In the genomic region with DNA sequence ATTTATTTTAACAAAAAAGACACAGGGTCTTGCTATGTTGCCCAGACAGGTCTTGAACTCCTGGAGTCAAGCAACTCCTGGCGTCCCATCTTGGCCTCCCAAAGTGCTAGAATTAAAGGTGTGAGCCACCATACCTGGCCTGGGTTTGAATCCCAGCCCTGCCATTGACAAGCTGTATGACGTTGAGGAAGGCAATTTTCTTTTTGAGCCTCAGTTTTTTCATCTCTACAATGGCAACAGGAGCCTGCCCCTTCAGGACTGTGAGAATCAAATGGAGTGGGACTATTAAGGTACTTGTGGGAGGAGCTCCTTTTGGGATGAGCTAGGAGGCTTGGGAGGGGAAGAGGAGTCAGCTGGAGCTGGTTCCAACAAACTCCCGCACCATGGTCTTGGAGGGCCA, we compare ENCODE assay signal across 13 cellular contexts. TPM values are rescaled to one million over a fixed set of nuclear protein-coding genes. Genes with fewer than 3 reads are reported as not detected.
DNase-seq lines count a peak whose midpoint lies in the region; ATAC-seq, FAIRE-seq and TF ChIP-seq lines count a peak whose summit lies in the region.
"Had no signal": no experiment of that assay in that cellular context is flagged by ENCODE, and none has a peak within 500 bp of the region (broad histone marks: within the 10 kb centered on the region; RNA-seq: fewer than 3 reads in every experiment).

No MANE protein-coding gene starts in this region.

- no peaks in the 10 kb centered on the region for H3K27me3 ChIP-seq in keratinocyte (ENCODE audit: control insufficient read depth, extremely low read depth, insufficient read depth, low read length)
- H3K27me3 ChIP-seq: colonic mucosa had no signal

- peaks cover 89% of the 10 kb centered on the region for H3K4me1 ChIP-seq in keratinocyte (ENCODE audit: control insufficient read depth, extremely low read depth, insufficient read depth, low read length)

- H3K4me1 Mint-ChIP-seq in HFFc6 (ENCODE audit: low read depth), result peaks cover 18% of the 10 kb centered on the region
- H3K4me1 Mint-ChIP-seq in T-helper 17 cell, result peaks cover 61% of the 10 kb centered on the region
- peaks cover 30% of the 10 kb centered on the region for H3K4me1 Mint-ChIP-seq in stimulated activated memory B cell treated with anti-CD40 and anti-IgM and Interleukin-4, amounts not matched to agents 10 μg/mL and 1 μg/mL and 100 μg/mL, for 72 hours

- H3K9me3 ChIP-seq in T-helper 17 cell (ENCODE audit: control insufficient read depth, low read length, poor library complexity, severe bottlenecking) (no peaks in the 10 kb centered on the region), keratinocyte (ENCODE audit: control insufficient read depth, low read depth, low read length) (no peaks in the 10 kb centered on the region)
- H3K9me3 ChIP-seq: colonic mucosa had no signal

- FAIRE-seq in keratinocyte (lab: Jason Lieb, UNC), result no peak

- dilution Hi-C loops in keratinocyte (cut with MboI; ENCODE audit: extremely low pct_ligation_motif_present, low sequenced_read_pairs), result no loop called here

- H3K9me3 Mint-ChIP-seq in HFFc6, result no peaks in the 10 kb centered on the region
- H3K9me3 Mint-ChIP-seq in stimulated activated memory B cell treated with anti-CD40 and anti-IgM and Interleukin-4, amounts not matched to agents 10 μg/mL and 1 μg/mL and 100 μg/mL, for 72 hours, result no peaks in the 10 kb centered on the region
- H3K9me3 Mint-ChIP-seq: activated naive CD4-positive, alpha-beta T cell treated with anti-CD3 and anti-CD28 coated beads, Interleukin-2, amount 50 U/mL, for 24 hours; CD8-positive, alpha-beta memory T cell had no signal

- no peak overlapping the region for H3K9ac ChIP-seq in keratinocyte (ENCODE audit: control insufficient read depth, extremely low read depth, insufficient read depth, low read length)

- H3K27ac ChIP-seq in keratinocyte (ENCODE audit: control insufficient read depth, insufficient read depth, low read length), result no peak overlapping the region
- H3K27ac ChIP-seq: colonic mucosa had no signal

- no peak overlapping the region for H2AFZ ChIP-seq in keratinocyte (ENCODE audit: control insufficient read depth, low read length)

- ATAC-seq in T-helper 17 cell (no peak), HG03457 (IDR thresholded peaks at IDR 0.05; ENCODE audit: unreplicated experiment) (no peak), HG02938 (IDR thresholded peaks at IDR 0.05; ENCODE audit: unreplicated experiment) (no peak)
- ATAC-seq in stimulated activated memory B cell treated with anti-CD40 and anti-IgM and Interleukin-4, amounts not matched to agents 10 μg/mL and 1 μg/mL and 100 μg/mL, for 72 hours, result no peak

- H3K27me3 Mint-ChIP-seq in HFFc6 (ENCODE audit: insufficient read depth) (no peaks in the 10 kb centered on the region; the same call in none of the 2 replicates), T-helper 17 cell (no peaks in the 10 kb centered on the region)
- H3K27me3 Mint-ChIP-seq in stimulated activated memory B cell treated with anti-CD40 and anti-IgM and Interleukin-4, amounts not matched to agents 10 μg/mL and 1 μg/mL and 100 μg/mL, for 72 hours, result no peaks in the 10 kb centered on the region
- H3K27me3 Mint-ChIP-seq: activated naive CD4-positive, alpha-beta T cell treated with anti-CD3 and anti-CD28 coated beads, Interleukin-2, amount 50 U/mL, for 24 hours; CD8-positive, alpha-beta memory T cell had no signal

- H3K4me3 Mint-ChIP-seq in HFFc6, result no peak overlapping the region
- H3K4me3 Mint-ChIP-seq in T-helper 17 cell, result peak overlapping the region; percentile 28
- H3K4me3 Mint-ChIP-seq in stimulated activated memory B cell treated with anti-CD40 and anti-IgM and Interleukin-4, amounts not matched to agents 10 μg/mL and 1 μg/mL and 100 μg/mL, for 72 hours, result no peak overlapping the region

- TF ChIP-seq CTCF in HFFc6 (IDR thresholded peaks at IDR 0.05), result no peak
- no peak for TF ChIP-seq CTCF in keratinocyte (optimal IDR thresholded peaks at IDR 0.05 in 1 of 3, IDR thresholded peaks at IDR 0.05 in 1 of 3, conservative IDR thresholded peaks at IDR 0.05 in 1 of 3; ENCODE audit: extremely low read depth in 1 of 3, insufficient read depth in 2 of 3, low read length in 3 of 3)

- H3K36me3 ChIP-seq in keratinocyte (ENCODE audit: control insufficient read depth in 2 of 2, extremely low read depth in 1 of 2, insufficient read depth in 2 of 2, low read length in 2 of 2), result no peaks in the 10 kb centered on the region
- H3K36me3 ChIP-seq: colonic mucosa had no signal

- H3K36me3 Mint-ChIP-seq in HFFc6 (ENCODE audit: low read depth) (0 out of 2 replicates have a peak, but pooled peaks cover 8% of the 10 kb centered on the region), T-helper 17 cell (ENCODE audit: low read depth) (peaks cover 7% of the 10 kb centered on the region)
- no peaks in the 10 kb centered on the region for H3K36me3 Mint-ChIP-seq in stimulated activated memory B cell treated with anti-CD40 and anti-IgM and Interleukin-4, amounts not matched to agents 10 μg/mL and 1 μg/mL and 100 μg/mL, for 72 hours

- H3K27ac Mint-ChIP-seq in HFFc6 (peak overlapping the region; percentile 51; the same call in 1 of the 2 replicates), T-helper 17 cell (peak overlapping the region; percentile 86)
- peak overlapping the region; percentile 65 for H3K27ac Mint-ChIP-seq in stimulated activated memory B cell treated with anti-CD40 and anti-IgM and Interleukin-4, amounts not matched to agents 10 μg/mL and 1 μg/mL and 100 μg/mL, for 72 hours

- H4K20me1 ChIP-seq in keratinocyte (ENCODE audit: control insufficient read depth, extremely low read depth, insufficient read depth, low read length), result no peaks in the 10 kb centered on the region

- DNase-seq in HFFc6, result no peak
- no peak for DNase-seq in T-helper 17 cell
- no peak for DNase-seq in keratinocyte (ENCODE audit: low read depth, low spot score)
- no peak for DNase-seq in NCI-H1694 (lab: John Stamatoyannopoulos, UW)
- DNase-seq in NCI-H2029 treated with DMSO at 0.1 percent for 48 hours (lab: John Stamatoyannopoulos, UW), result no peak

- peaks cover 20% of the 10 kb centered on the region for H3K79me2 ChIP-seq in keratinocyte (ENCODE audit: control insufficient read depth, insufficient read depth, low read length)

- H3K9me1 ChIP-seq in keratinocyte (ENCODE audit: control insufficient read depth, extremely low read depth, insufficient read depth, low read length), result no peaks in the 10 kb centered on the region

- H3K4me3 ChIP-seq in keratinocyte (ENCODE audit: control insufficient read depth in 2 of 3, extremely low read depth in 1 of 3, insufficient read depth in 2 of 3, low read depth in 1 of 3, low read length in 3 of 3), result no peak overlapping the region
- H3K4me3 ChIP-seq: colonic mucosa had no signal

- H3K4me2 ChIP-seq in keratinocyte (ENCODE audit: control insufficient read depth, extremely low read depth, insufficient read depth, low read depth, low read length), result peak overlapping the region; percentile 17

RNA-seq across cellular contexts. Expression of gene RARA, which starts 6.2 kb away (rescaled TPM):
- total RNA-seq in HFFc6 (2021; fragmentation: NEBNext Ultra II Directional; extraction: Animal tissue kit (Norgen Biotek cat#: 25700)), result 10 to 100 TPM; 27.1 to 32.2 (median 28.8) TPM
- 100 to 1,000 TPM in 1 of 2 donors, 10 to 100 TPM in 1; 97.0 to 106 TPM for total RNA-seq in T-helper 17 cell
- polyA plus RNA-seq in keratinocyte, result 1.7 to 6.0 TPM (median 3.8 TPM) in 3 replicates
- 23.1 TPM for polyA plus RNA-seq in keratinocyte (2011; ENCODE audit: low read depth)
- polyA plus RNA-seq in keratinocyte (2011; cell fraction: cytosol; rRNA removed), result 3.5 and 6.0 TPM in 2 replicates
- polyA plus RNA-seq in keratinocyte (2011; cell fraction: nucleus; rRNA removed), result 6.0 and 12.0 TPM in 2 replicates
- 9.2 and 21.5 TPM in 2 replicates for polyA plus RNA-seq in keratinocyte (2012; ENCODE audit: low replicate concordance)
- 4.5 to 20.8 TPM (median 7.1 TPM) in 3 replicates for polyA minus RNA-seq in keratinocyte
- 11.9 TPM for polyA minus RNA-seq in keratinocyte (2011; cell fraction: cytosol; rRNA and poly(A)+ RNA removed)
- 5.9 and 7.8 TPM in 2 replicates for polyA minus RNA-seq in keratinocyte (2011; cell fraction: nucleus; rRNA and poly(A)+ RNA removed)

RNA-seq across cellular contexts. Expression of gene CDC6, which starts 27.5 kb away (rescaled TPM):
- 10 to 100 TPM; 16.9 to 36.0 (median 31.5) TPM for total RNA-seq in HFFc6 (2021; fragmentation: NEBNext Ultra II Directional; extraction: Animal tissue kit (Norgen Biotek cat#: 25700))
- 1 to 10 TPM; 1.2 to 2.7 TPM for total RNA-seq in T-helper 17 cell
- 5.5 to 28.0 TPM (median 26.5 TPM) in 3 replicates for polyA plus RNA-seq in keratinocyte
- polyA plus RNA-seq in keratinocyte (2011; ENCODE audit: low read depth), result 1.7 TPM
- 5.8 and 10.9 TPM in 2 replicates for polyA plus RNA-seq in keratinocyte (2011; cell fraction: cytosol; rRNA removed)
- 6.6 and 9.2 TPM in 2 replicates for polyA plus RNA-seq in keratinocyte (2011; cell fraction: nucleus; rRNA removed)
- 1.8 and 16.1 TPM in 2 replicates for polyA plus RNA-seq in keratinocyte (2012; ENCODE audit: low replicate concordance)
- 2.0 to 12.1 TPM (median 2.3 TPM) in 3 replicates for polyA minus RNA-seq in keratinocyte
- 4.8 TPM for polyA minus RNA-seq in keratinocyte (2011; cell fraction: cytosol; rRNA and poly(A)+ RNA removed)
- polyA minus RNA-seq in keratinocyte (2011; cell fraction: nucleus; rRNA and poly(A)+ RNA removed), result 3.3 and 9.8 TPM in 2 replicates

RNA-seq across cellular contexts. Expression of gene GJD3, which starts 49.3 kb away (rescaled TPM):
- total RNA-seq in HFFc6 (2021; fragmentation: NEBNext Ultra II Directional; extraction: Animal tissue kit (Norgen Biotek cat#: 25700)), result 1 to 10 TPM in 2 of 6 experiments, under 1 TPM in 4; 0.36 to 1.4 (median 0.81) TPM
- total RNA-seq in T-helper 17 cell, result not detected
- not detected in 3 replicates for polyA plus RNA-seq in keratinocyte
- polyA plus RNA-seq in keratinocyte (2011; ENCODE audit: low read depth), result not detected
- not detected in 2 replicates for polyA plus RNA-seq in keratinocyte (2011; cell fraction: cytosol; rRNA removed)
- not detected in 2 replicates for polyA plus RNA-seq in keratinocyte (2011; cell fraction: nucleus; rRNA removed)
- not detected in 2 replicates for polyA plus RNA-seq in keratinocyte (2012; ENCODE audit: low replicate concordance)
- polyA minus RNA-seq in keratinocyte, result not detected in 3 replicates
- not detected for polyA minus RNA-seq in keratinocyte (2011; cell fraction: cytosol; rRNA and poly(A)+ RNA removed)
- polyA minus RNA-seq in keratinocyte (2011; cell fraction: nucleus; rRNA and poly(A)+ RNA removed), result not detected in 2 replicates
- total RNA-seq: M059J; T-helper 2 cell treated with Interferon-gamma antibody and Interleukin-4, amounts not matched to agents 100 ng/mL and 5 ng/mL, for 36 hours had no signal

Comparison
In these comparisons a context has a peak if more than half of its experiments do, and no peak if none do; other contexts are left out.
1. RNA of gene CDC6, which starts 27.5 kb away (total RNA-seq): 16.9 to 36.0 TPM in HFFc6; 1.2 to 2.7 TPM in T-helper 17 cell; every median in the first group is over 4 times any median in the second.
2. Peak in every context shown above with its lines, with median percentiles within 50 percentile points of each other: H3K27ac Mint-ChIP-seq.